11 cellular contexts compared by ENCODE assay signal in the genomic region with DNA sequence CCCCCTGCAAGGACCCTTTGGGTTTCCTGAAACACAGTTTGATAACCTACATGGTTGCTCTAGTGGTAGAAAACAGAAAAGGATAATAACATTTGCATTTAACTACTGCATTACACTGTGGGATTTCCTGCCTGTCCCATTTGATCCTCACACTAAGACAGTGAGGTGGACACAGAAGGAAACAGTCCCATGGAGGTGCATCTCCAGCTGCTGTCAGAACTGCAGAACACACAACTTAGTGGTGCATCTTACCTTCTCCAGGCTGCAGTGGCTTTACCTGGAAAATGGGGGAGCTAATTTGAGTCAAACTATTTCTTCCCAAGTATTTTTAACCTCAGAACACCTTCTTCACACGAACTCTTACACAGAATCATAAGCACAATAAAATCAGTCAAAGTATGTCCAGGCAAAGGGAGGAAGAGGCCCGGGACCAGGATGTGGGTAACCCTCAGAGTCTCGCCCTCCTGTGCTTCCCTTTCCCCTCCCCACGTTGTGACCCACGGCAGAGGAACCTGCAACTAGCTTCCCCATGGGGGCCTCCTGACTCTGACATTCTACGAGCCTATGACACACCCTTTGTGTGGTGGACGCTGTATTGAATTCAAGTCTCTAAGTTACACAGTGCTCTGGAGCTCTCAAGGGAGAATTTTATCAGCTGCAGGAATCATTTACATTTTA. TPM values are rescaled to one million over a fixed set of nuclear protein-coding genes. Genes with fewer than 3 reads are reported as not detected.
DNase-seq lines count a peak whose midpoint lies in the region; ATAC-seq, FAIRE-seq and TF ChIP-seq lines count a peak whose summit lies in the region.
"Had no signal": no experiment of that assay in that cellular context is flagged by ENCODE, and none has a peak within 500 bp of the region (broad histone marks: within the 10 kb centered on the region; RNA-seq: fewer than 3 reads in every experiment).

No MANE protein-coding gene starts in this region.

- H3K36me3 ChIP-seq in left lung: peaks cover 0 to 15% of the 10 kb centered on the region in 2 donors
- peaks cover 0 to 48% of the 10 kb centered on the region in 2 donors for H3K36me3 ChIP-seq in gastroesophageal sphincter

- H3K9me3 ChIP-seq in left lung (no peaks in the 10 kb centered on the region), gastroesophageal sphincter (no peaks in the 10 kb centered on the region)

- H3K27ac ChIP-seq in left lung (no peak overlapping the region), gastroesophageal sphincter (no peak overlapping the region)
- H3K27ac ChIP-seq: parathyroid adenoma had no signal

- H3K27me3 ChIP-seq in left lung: no peaks in the 10 kb centered on the region
- no peaks in the 10 kb centered on the region for H3K27me3 ChIP-seq in gastroesophageal sphincter

- H3K4me1 ChIP-seq in left lung: peaks cover 0 to 9% of the 10 kb centered on the region in 2 donors
- peaks cover 0 to 22% (median 0%) of the 10 kb centered on the region in 3 donors for H3K4me1 ChIP-seq in gastroesophageal sphincter
- H3K4me1 ChIP-seq: parathyroid adenoma had no signal

- ATAC-seq in GM18498 (IDR thresholded peaks at IDR 0.05; ENCODE audit: unreplicated experiment) (peak; percentile 47), GM21528 (IDR thresholded peaks at IDR 0.05; ENCODE audit: low FRiP score, unreplicated experiment) (peak; percentile 80), left lung (peak; percentile 58), gastroesophageal sphincter (no peak)
- ATAC-seq: HCT116 had no signal

- no peak for TF ChIP-seq POLR2A in gastroesophageal sphincter (IDR thresholded peaks at IDR 0.05)

- intact Hi-C loops in left lung (cut with DNase I): no loop called here

- no peak for FAIRE-seq in frontal cortex (lab: Jason Lieb, UNC)
- FAIRE-seq: endothelial cell of umbilical vein had no signal

- TF ChIP-seq CTCF in left lung (IDR thresholded peaks at IDR 0.05): no peak
- TF ChIP-seq CTCF in gastroesophageal sphincter (IDR thresholded peaks at IDR 0.05): no peak

- WGBS in gastroesophageal sphincter (ENCODE audit: low coverage in 1 of 2), 2 donors: 63 to 76% methylated on average over 6 to 7 of the region's 7 CpGs

- H3K4me3 ChIP-seq in left lung (no peak overlapping the region), gastroesophageal sphincter (no peak overlapping the region)

- peak; percentile 15 for DNase-seq in NAMALWA (ENCODE audit: low spot score)
- DNase-seq in left lung: peak in 1 of 2 donors; percentile 40
- DNase-seq in NCI-H524 (lab: John Stamatoyannopoulos, UW): no peak
- no peak for DNase-seq in mucosa of gallbladder (ENCODE audit: low spot score)
- no peak for DNase-seq in frontal cortex (ENCODE audit: low spot score in 2 of 2)

- TF ChIP-seq EP300 in gastroesophageal sphincter (IDR thresholded peaks at IDR 0.05): no peak

RNA-seq across cellular contexts. Expression of a gene that starts 33.7 kb away (rescaled TPM):
- total RNA-seq in left lung (10 to 100 TPM; 25.5 to 39.8 TPM), gastroesophageal sphincter (100 to 1,000 TPM; 103 to 121 (median 112) TPM), mucosa of gallbladder (63.9 TPM), frontal cortex (88.5 TPM)
